Comparison of ENCODE assay signal across 27 cellular contexts in genomic region chr14:84080961-84081360, GRCh38.
"Had no signal": no experiment of that assay in that cellular context is flagged by ENCODE, and none has a peak within 500 bp of the region (broad histone marks: within the 10 kb centered on the region; RNA-seq: fewer than 3 reads in every experiment).

No MANE protein-coding gene starts in this region.

- H3K27ac ChIP-seq: dorsolateral prefrontal cortex, esophagus muscularis mucosa, lower lobe of right lung, neutrophil, prostate gland, right atrium auricular region, suprapubic skin, transverse colon, upper lobe of right lung, uterus had no signal

- H3K27me3 ChIP-seq: dorsolateral prefrontal cortex, esophagus muscularis mucosa, neutrophil, right atrium auricular region, suprapubic skin, transverse colon, upper lobe of right lung, uterus had no signal

- H3K4me1 ChIP-seq: esophagus muscularis mucosa, lower lobe of right lung, prostate gland, right atrium auricular region, transverse colon, upper lobe of right lung, uterus had no signal

- H3K4me1 Mint-ChIP-seq: endodermal cell; natural killer cell; neural crest cell; stimulated activated naive CD8-positive, alpha-beta T cell treated with anti-CD3 and anti-CD28 coated beads, Interleukin-15, amount 100 ng/mL, for 72 hours had no signal

- H3K4me3 ChIP-seq: dorsolateral prefrontal cortex, esophagus muscularis mucosa, lower lobe of right lung, prostate gland, right atrium auricular region, smooth muscle cell, suprapubic skin, transverse colon, upper lobe of right lung, uterus had no signal

- DNase-seq: dorsolateral prefrontal cortex; effector CD8-positive, alpha-beta T cell; endodermal cell; hypothalamus; immature natural killer cell; islet precursor cell; kidney glomerular epithelial cell; left ventricle myocardium superior; lower lobe of right lung; natural killer cell; stimulated activated CD4-positive, alpha-beta T cell treated with anti-CD3 and anti-CD28 coated beads, Interleukin-12 subunit alpha, Interleukin-12 subunit beta, amount 100 ng/mL, for 4 hours; stimulated activated CD4-positive, alpha-beta T cell treated with anti-CD3 and anti-CD28 coated beads, Interleukin-1b, Interleukin-23, amount 100 ng/mL, for 48 hours; stimulated activated CD4-positive, alpha-beta T cell treated with anti-CD3 and anti-CD28 coated beads, Interleukin-4, amount 100 ng/mL, for 1 hour; stimulated activated CD8-positive, alpha-beta memory T cell treated with anti-CD3 and anti-CD28 coated beads, Interleukin-4, amount 100 ng/mL, for 48 hours; stimulated activated naive CD4-positive, alpha-beta T cell; stimulated activated naive CD8-positive, alpha-beta T cell treated with anti-CD3 and anti-CD28 coated beads, Interleukin-15, amount 100 ng/mL, for 72 hours; transverse colon; upper lobe of right lung; uterus had no signal

- H3K27me3 Mint-ChIP-seq: stimulated activated naive CD8-positive, alpha-beta T cell treated with anti-CD3 and anti-CD28 coated beads, Interleukin-15, amount 100 ng/mL, for 72 hours had no signal

- H3K36me3 Mint-ChIP-seq: immature natural killer cell, natural killer cell had no signal

- H3K4me2 ChIP-seq: smooth muscle cell had no signal

- H3K36me3 ChIP-seq: esophagus muscularis mucosa, lower lobe of right lung, neutrophil, prostate gland, right atrium auricular region, suprapubic skin, transverse colon, upper lobe of right lung, uterus had no signal

- H3K9me3 ChIP-seq: esophagus muscularis mucosa, lower lobe of right lung, neutrophil, prostate gland, right atrium auricular region, suprapubic skin, transverse colon, upper lobe of right lung, uterus had no signal

- H3K27ac Mint-ChIP-seq: endodermal cell; immature natural killer cell; natural killer cell; stimulated activated naive CD8-positive, alpha-beta T cell treated with anti-CD3 and anti-CD28 coated beads, Interleukin-15, amount 100 ng/mL, for 72 hours had no signal

- ATAC-seq: left ventricle myocardium superior; lower lobe of right lung; natural killer cell; sciatic nerve; stimulated activated naive CD8-positive, alpha-beta T cell treated with anti-CD3 and anti-CD28 coated beads, Interleukin-15, amount 100 ng/mL, for 72 hours; upper lobe of right lung had no signal

- H3K4me3 Mint-ChIP-seq: endodermal cell; immature natural killer cell; natural killer cell; neural crest cell; stimulated activated naive CD8-positive, alpha-beta T cell treated with anti-CD3 and anti-CD28 coated beads, Interleukin-15, amount 100 ng/mL, for 72 hours had no signal
